Comparison of ENCODE assay signal across 28 cellular contexts in the genomic region with DNA sequence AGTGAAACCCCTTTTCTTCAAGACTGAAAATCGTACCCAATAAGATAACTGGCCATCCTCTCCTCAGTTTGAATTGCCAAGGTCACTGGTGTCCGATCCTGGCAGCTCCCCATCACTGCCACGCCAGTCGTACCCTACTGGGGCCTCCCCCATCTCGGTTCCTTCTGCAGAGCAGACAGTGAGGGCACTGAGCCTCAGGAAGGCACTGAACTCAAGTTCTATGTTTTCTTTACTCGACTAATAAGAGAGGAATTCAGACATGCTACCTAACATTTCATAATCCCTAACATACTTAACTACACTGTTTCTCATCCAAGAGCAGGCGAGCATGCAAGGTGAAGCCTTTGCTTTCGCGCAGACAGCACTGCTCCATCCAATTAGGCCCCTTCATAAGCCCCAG. TPM values are rescaled to one million over a fixed set of nuclear protein-coding genes. Genes with fewer than 3 reads are reported as not detected.
A peak's percentile ranks its signal among the peaks of the same experiment; 100 is the strongest.
DNase-seq lines count a peak whose midpoint lies in the region; ATAC-seq and TF ChIP-seq lines count a peak whose summit lies in the region.
"Had no signal": no experiment of that assay in that cellular context is flagged by ENCODE, and none has a peak within 500 bp of the region (broad histone marks: within the 10 kb centered on the region; RNA-seq: fewer than 3 reads in every experiment).

No MANE protein-coding gene starts in this region.

- no peaks in the 10 kb centered on the region for H3K9me3 ChIP-seq in SK-N-SH
- no peaks in the 10 kb centered on the region for H3K9me3 ChIP-seq in testis
- H3K9me3 ChIP-seq in tibial artery = no peaks in the 10 kb centered on the region
- H3K9me3 ChIP-seq: lower lobe of right lung, neutrophil, spleen, tibial nerve had no signal

- H3K4me1 ChIP-seq in SK-N-SH (ENCODE audit: control insufficient read depth in 1 of 2, insufficient read depth in 2 of 2, low read depth in 1 of 2, low read length in 1 of 2) = peaks cover 4 to 14% of the 10 kb centered on the region in 2 experiments; a peak in 3 of 4 replicates
- H3K4me1 ChIP-seq in testis = peaks cover 17% of the 10 kb centered on the region
- peaks cover 0 to 9% (median 0%) of the 10 kb centered on the region in 4 donors for H3K4me1 ChIP-seq in tibial artery

- TF ChIP-seq RAD21 in SK-N-SH (IDR thresholded peaks at IDR 0.05; ENCODE audit: low read length) = no peak

- H3K36me3 ChIP-seq in SK-N-SH (replicated peaks in 1 of 2; ENCODE audit: control insufficient read depth in 1 of 2, insufficient read depth in 2 of 2, low read length in 1 of 2) (no peaks in the 10 kb centered on the region), testis (ENCODE audit: low read depth, missing control alignments) (no peaks in the 10 kb centered on the region), tibial artery (no peaks in the 10 kb centered on the region)
- H3K36me3 ChIP-seq: lower lobe of right lung, neutrophil, spleen, tibial nerve had no signal

- no peaks in the 10 kb centered on the region for H3K79me2 ChIP-seq in SK-N-SH (ENCODE audit: insufficient read depth)

- TF ChIP-seq POLR2A in testis (IDR thresholded peaks at IDR 0.05) = no peak

- CTCF ChIA-PET in SK-N-SH (lab: Yijun Ruan, JAX) = interaction anchor here (1.7 kb wide), 1 partner anchor 175 kb away, joined by 5 read pairs; no protein-coding TSS in a partner anchor

- H4K20me1 ChIP-seq in SK-N-SH (ENCODE audit: insufficient read depth) = no peaks in the 10 kb centered on the region

- POLR2A ChIA-PET in SK-N-SH (lab: Yijun Ruan, JAX) = no interaction called here

- H3K9ac ChIP-seq in SK-N-SH = no peak overlapping the region

- no peak for DNase-seq in SK-N-SH
- peak; percentile 62 for DNase-seq in astrocyte of the hippocampus (ENCODE audit: low read depth, low spot score)
- DNase-seq in hepatic stellate cell (ENCODE audit: low spot score) = peak; percentile 50
- peak; percentile 59 for DNase-seq in testis
- no peak for DNase-seq in occipital lobe (lab: John Stamatoyannopoulos, UW)
- no peak for DNase-seq in tibial artery
- DNase-seq: activated naive CD8-positive, alpha-beta T cell treated with anti-CD3 and anti-CD28 coated beads, Interleukin-2, amount 10 ng/mL, durations not matched to agents 7 days and 5 days; central memory CD4-positive, alpha-beta T cell; COR-L47; foreskin melanocyte; GOT3; hypothalamus; lower lobe of right lung; NCI-H2081 treated with DMSO at 0.1 percent for 48 hours; NCI-H446 treated with DMSO at 0.1 percent for 48 hours; spleen; stimulated activated CD4-positive, alpha-beta T cell treated with anti-CD3 and anti-CD28 coated beads, Interleukin-4, amount 100 ng/mL, for 24 hours; T-helper 2 cell had no signal

- no peak overlapping the region for H3K4me3 ChIP-seq in SK-N-SH (ENCODE audit: low read depth in 2 of 2, low read length in 1 of 2)
- H3K4me3 ChIP-seq in testis = no peak overlapping the region
- H3K4me3 ChIP-seq in tibial artery = no peak overlapping the region
- H3K4me3 ChIP-seq: lower lobe of right lung, spleen, tibial nerve had no signal

- no peaks in the 10 kb centered on the region for H3K9me2 ChIP-seq in SK-N-SH

- WGBS in SK-N-SH (ENCODE audit: low lambda C conversion rate) = 72% methylated on average over 9 of the region's 9 CpGs
- 59 to 80% methylated on average over 8 to 9 of the region's 9 CpGs for WGBS in testis, 2 donors

- intact Hi-C loops in testis (cut with DNase I; ENCODE audit: low total_unique reads) (no loop called here), tibial artery (cut with DNase I; ENCODE audit: low total_unique reads) (no loop called here)

- no peak for TF ChIP-seq CTCF in SK-N-SH (IDR thresholded peaks at IDR 0.05)
- TF ChIP-seq CTCF in testis (IDR thresholded peaks at IDR 0.05) = no peak
- no peak for TF ChIP-seq CTCF in tibial artery (IDR thresholded peaks at IDR 0.05)

- TF ChIP-seq EP300 in SK-N-SH (IDR thresholded peaks at IDR 0.05; ENCODE audit: borderline replicate concordance in 1 of 2, low read depth in 1 of 2, low read length in 1 of 2) = no peak

- H3K4me2 ChIP-seq in SK-N-SH = no peak overlapping the region

- H3K27me3 ChIP-seq in SK-N-SH (ENCODE audit: insufficient read depth) = no peaks in the 10 kb centered on the region
- H3K27me3 ChIP-seq in testis = no peaks in the 10 kb centered on the region
- H3K27me3 ChIP-seq in tibial artery = peaks cover 0 to 15% of the 10 kb centered on the region in 2 donors
- H3K27me3 ChIP-seq: tibial nerve had no signal

- ATAC-seq in SK-N-SH treated with all-trans-retinoic acid at 6 μM for 48 hours = peak; percentile 49; the same call in 2 of the 3 replicates
- no peak for ATAC-seq in HG03175 (IDR thresholded peaks at IDR 0.05; ENCODE audit: unreplicated experiment)
- ATAC-seq: lower lobe of right lung had no signal

- H3K27ac ChIP-seq in SK-N-SH (ENCODE audit: low read depth in 2 of 2, low read length in 1 of 2) = no peak overlapping the region
- no peak overlapping the region for H3K27ac ChIP-seq in testis
- no peak overlapping the region for H3K27ac ChIP-seq in tibial artery
- H3K27ac ChIP-seq: 22Rv1, epithelial cell of prostate, lower lobe of right lung, neutrophil, spleen, tibial nerve, VCaP had no signal

- H2AFZ ChIP-seq in SK-N-SH (ENCODE audit: low read depth) = no peak overlapping the region

- H3F3A ChIP-seq in SK-N-SH (replicated peaks; ENCODE audit: insufficient read depth) = no peaks in the 10 kb centered on the region

TF ChIP-seq in SK-N-SH treated with all-trans-retinoic acid at 6 μM for 48 hours, 23 proteins besides CTCF, POLR2A, EP300 and RAD21:
- TF ChIP-seq, protein P1, sequence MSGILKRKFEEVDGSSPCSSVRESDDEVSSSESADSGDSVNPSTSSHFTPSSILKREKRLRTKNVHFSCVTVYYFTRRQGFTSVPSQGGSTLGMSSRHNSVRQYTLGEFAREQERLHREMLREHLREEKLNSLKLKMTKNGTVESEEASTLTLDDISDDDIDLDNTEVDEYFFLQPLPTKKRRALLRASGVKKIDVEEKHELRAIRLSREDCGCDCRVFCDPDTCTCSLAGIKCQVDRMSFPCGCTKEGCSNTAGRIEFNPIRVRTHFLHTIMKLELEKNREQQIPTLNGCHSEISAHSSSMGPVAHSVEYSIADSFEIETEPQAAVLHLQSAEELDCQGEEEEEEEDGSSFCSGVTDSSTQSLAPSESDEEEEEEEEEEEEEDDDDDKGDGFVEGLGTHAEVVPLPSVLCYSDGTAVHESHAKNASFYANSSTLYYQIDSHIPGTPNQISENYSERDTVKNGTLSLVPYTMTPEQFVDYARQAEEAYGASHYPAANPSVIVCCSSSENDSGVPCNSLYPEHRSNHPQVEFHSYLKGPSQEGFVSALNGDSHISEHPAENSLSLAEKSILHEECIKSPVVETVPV (CRISPR knock-in tag; IDR thresholded peaks at IDR 0.05) = no peak

TF ChIP-seq in SK-N-SH, 30 proteins besides CTCF, POLR2A, EP300 and RAD21:
- TF ChIP-seq YY1 (IDR thresholded peaks at IDR 0.05; ENCODE audit: low read depth) (no peak), RFX5 (IDR thresholded peaks at IDR 0.05; ENCODE audit: low read length) (no peak), TCF12 (IDR thresholded peaks at IDR 0.05) (no peak), JUND (IDR thresholded peaks at IDR 0.05) (no peak), TAF1 (IDR thresholded peaks at IDR 0.05; ENCODE audit: borderline replicate concordance, low read depth, low read length) (no peak), SIN3A (IDR thresholded peaks at IDR 0.05; ENCODE audit: borderline replicate concordance, low read depth, low read length) (no peak)
- TF ChIP-seq, protein P2, sequence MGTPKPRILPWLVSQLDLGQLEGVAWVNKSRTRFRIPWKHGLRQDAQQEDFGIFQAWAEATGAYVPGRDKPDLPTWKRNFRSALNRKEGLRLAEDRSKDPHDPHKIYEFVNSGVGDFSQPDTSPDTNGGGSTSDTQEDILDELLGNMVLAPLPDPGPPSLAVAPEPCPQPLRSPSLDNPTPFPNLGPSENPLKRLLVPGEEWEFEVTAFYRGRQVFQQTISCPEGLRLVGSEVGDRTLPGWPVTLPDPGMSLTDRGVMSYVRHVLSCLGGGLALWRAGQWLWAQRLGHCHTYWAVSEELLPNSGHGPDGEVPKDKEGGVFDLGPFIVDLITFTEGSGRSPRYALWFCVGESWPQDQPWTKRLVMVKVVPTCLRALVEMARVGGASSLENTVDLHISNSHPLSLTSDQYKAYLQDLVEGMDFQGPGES (IDR thresholded peaks at IDR 0.05; ENCODE audit: low read depth, low read length) = no peak

RNA-seq across cellular contexts. Expression of a gene that starts 23.4 kb away (rescaled TPM):
- polyA plus RNA-seq in SK-N-SH (2012; rRNA removed) (2.9 and 3.2 TPM in 2 replicates), testis (ENCODE audit: insufficient read depth, low read depth, low replicate concordance) (14.7 TPM)
- polyA plus RNA-seq in SK-N-SH (2012; cell fraction: cytosol; rRNA removed) = 1.4 and 1.8 TPM in 2 replicates
- 8.3 and 9.4 TPM in 2 replicates for polyA plus RNA-seq in SK-N-SH (2012; cell fraction: nucleus; rRNA removed)
- total RNA-seq in testis (10 to 100 TPM; 40.5 to 55.3 TPM), occipital lobe (3.7 TPM)

RNA-seq across cellular contexts. Expression of a gene that starts 23.7 kb away (rescaled TPM):
- polyA plus RNA-seq in SK-N-SH (2012; rRNA removed) = 0.13 and 0.55 TPM in 2 replicates
- 0.04 and 0.13 TPM in 2 replicates for polyA plus RNA-seq in SK-N-SH (2012; cell fraction: cytosol; rRNA removed)
- 0.31 and 0.43 TPM in 2 replicates for polyA plus RNA-seq in SK-N-SH (2012; cell fraction: nucleus; rRNA removed)
- total RNA-seq in testis = 10 to 100 TPM; 30.5 to 41.2 TPM
- polyA plus RNA-seq in testis (ENCODE audit: insufficient read depth, low read depth, low replicate concordance) = 40.1 TPM
- not detected for total RNA-seq in occipital lobe
- total RNA-seq: Daoy, SK-MEL-5, tibial nerve had no signal
- polyA plus RNA-seq: keratinocyte had no signal

Comparison
In these comparisons a context has a peak if more than half of its experiments do, and no peak if none do; other contexts are left out.
1. DNase-seq: peak in astrocyte of the hippocampus (single experiment), hepatic stellate cell (single experiment) and testis (single experiment); none in SK-N-SH (single experiment), occipital lobe (single experiment) and tibial artery (0 of 2).
2. RNA of a gene that starts 23.7 kb away (total RNA-seq): 30.5 to 41.2 TPM in testis; not detected in occipital lobe (single experiment); every median in the first group is over 10 times any median in the second.